In genomic region chr1:121007748-121008147, GRCh38 we compare ENCODE assay signal across 8 cellular contexts.
A peak's percentile ranks its signal among the peaks of the same experiment; 100 is the strongest.
DNase-seq lines count a peak whose midpoint lies in the region; ATAC-seq and TF ChIP-seq lines count a peak whose summit lies in the region.
"Not testable (repeated sequence)": the region's sequence is repeated elsewhere in the genome, so short reads cannot be mapped to it uniquely, and the experiment has no call there.

No MANE protein-coding gene starts in this region.

- not testable (repeated sequence) for H3K4me2 ChIP-seq in neural progenitor cell

- TF ChIP-seq CTCF in CD14-positive monocyte (IDR thresholded peaks at IDR 0.05); GM13977 (IDR thresholded peaks at IDR 0.05; ENCODE audit: extremely low read depth, insufficient read depth, missing control alignments); glutamatergic neuron (IDR thresholded peaks at IDR 0.05; ENCODE audit: partially characterized antibody, unreplicated experiment); neural progenitor cell (IDR thresholded peaks at IDR 0.05); thoracic aorta (IDR thresholded peaks at IDR 0.05): not testable (repeated sequence)

- not testable (repeated sequence) for H3F3A ChIP-seq in neural progenitor cell (ENCODE audit: low read depth)

- not testable (repeated sequence) for H4K20me1 ChIP-seq in neural progenitor cell (ENCODE audit: low read depth)

- not testable (repeated sequence) for H3K36me3 Mint-ChIP-seq in CD14-positive monocyte; T-helper 2 cell treated with Interferon-gamma antibody and Interleukin-4, amounts not matched to agents 5 μg/mL and 100 μg/mL, for 36 hours (ENCODE audit: low read depth); activated T-cell treated with anti-CD3 and anti-CD28 coated beads, Interleukin-2, amount 50 U/mL, for 24 hours (ENCODE audit: low read depth); activated naive CD8-positive, alpha-beta T cell treated with anti-CD3 and anti-CD28 coated beads, Interleukin-2, amount 50 U/mL, for 24 hours (ENCODE audit: low read depth); glutamatergic neuron (ENCODE audit: unreplicated experiment); neural progenitor cell

- H3K27me3 ChIP-seq in neural progenitor cell; thoracic aorta (replicated peaks; ENCODE audit: insufficient read depth): not testable (repeated sequence)

- not testable (repeated sequence) for H2AFZ ChIP-seq in neural progenitor cell (replicated peaks)

- not testable (repeated sequence) for H3K9me3 ChIP-seq in neural progenitor cell (ENCODE audit: low read depth); thoracic aorta

- H3K27me3 Mint-ChIP-seq in CD14-positive monocyte (ENCODE audit: low read depth in 3 of 3) (peaks cover 25 to 29% (median 27%) of the 10 kb centered on the region in 3 donors), neural progenitor cell (ENCODE audit: insufficient read depth, low read depth) (peaks cover 14% of the 10 kb centered on the region)
- H3K27me3 Mint-ChIP-seq in T-helper 2 cell treated with Interferon-gamma antibody and Interleukin-4, amounts not matched to agents 5 μg/mL and 100 μg/mL, for 36 hours (ENCODE audit: low read depth), result peaks cover 16% of the 10 kb centered on the region
- peaks cover 19% of the 10 kb centered on the region for H3K27me3 Mint-ChIP-seq in activated T-cell treated with anti-CD3 and anti-CD28 coated beads, Interleukin-2, amount 50 U/mL, for 24 hours
- H3K27me3 Mint-ChIP-seq in activated naive CD8-positive, alpha-beta T cell treated with anti-CD3 and anti-CD28 coated beads, Interleukin-2, amount 50 U/mL, for 24 hours; glutamatergic neuron (ENCODE audit: unreplicated experiment): not testable (repeated sequence)

- H3K4me3 Mint-ChIP-seq in CD14-positive monocyte (peak overlapping the region; percentile 81 to 87), glutamatergic neuron (ENCODE audit: unreplicated experiment) (peak overlapping the region; percentile 70), neural progenitor cell (peak overlapping the region; percentile 64)
- peak overlapping the region; percentile 49 for H3K4me3 Mint-ChIP-seq in T-helper 2 cell treated with Interferon-gamma antibody and Interleukin-4, amounts not matched to agents 5 μg/mL and 100 μg/mL, for 36 hours
- H3K4me3 Mint-ChIP-seq in activated T-cell treated with anti-CD3 and anti-CD28 coated beads, Interleukin-2, amount 50 U/mL, for 24 hours, result peak overlapping the region; percentile 67
- peak overlapping the region; percentile 77 for H3K4me3 Mint-ChIP-seq in activated naive CD8-positive, alpha-beta T cell treated with anti-CD3 and anti-CD28 coated beads, Interleukin-2, amount 50 U/mL, for 24 hours

- not testable (repeated sequence) for H3K36me3 ChIP-seq in neural progenitor cell, thoracic aorta

- DNase-seq in CD14-positive monocyte (ENCODE audit: low spot score); T-helper 2 cell treated with Interferon-gamma antibody and Interleukin-4, amounts not matched to agents 5 μg/mL and 100 μg/mL, for 36 hours (ENCODE audit: low spot score); activated T-cell treated with anti-CD3 and anti-CD28 coated beads, Interleukin-2, amount 50 U/mL, for 24 hours; activated naive CD8-positive, alpha-beta T cell treated with anti-CD3 and anti-CD28 coated beads, Interleukin-2, amount 50 U/mL, for 24 hours; glutamatergic neuron; neural progenitor cell (ENCODE audit: low spot score); thoracic aorta (ENCODE audit: low spot score): not testable (repeated sequence)
- DNase-seq in GM13977 (ENCODE audit: low spot score), result peak; percentile 0

- H3K9ac ChIP-seq in neural progenitor cell, result not testable (repeated sequence)

- peaks cover 20% of the 10 kb centered on the region for H3K4me1 Mint-ChIP-seq in CD14-positive monocyte
- H3K4me1 Mint-ChIP-seq in T-helper 2 cell treated with Interferon-gamma antibody and Interleukin-4, amounts not matched to agents 5 μg/mL and 100 μg/mL, for 36 hours (ENCODE audit: low read depth), result peaks cover 11% of the 10 kb centered on the region
- H3K4me1 Mint-ChIP-seq in activated T-cell treated with anti-CD3 and anti-CD28 coated beads, Interleukin-2, amount 50 U/mL, for 24 hours (ENCODE audit: low read depth), result peaks cover 16% of the 10 kb centered on the region
- H3K4me1 Mint-ChIP-seq in activated naive CD8-positive, alpha-beta T cell treated with anti-CD3 and anti-CD28 coated beads, Interleukin-2, amount 50 U/mL, for 24 hours, result peaks cover 14% of the 10 kb centered on the region
- not testable (repeated sequence) for H3K4me1 Mint-ChIP-seq in glutamatergic neuron (ENCODE audit: low read depth, unreplicated experiment); neural progenitor cell

- intact Hi-C loops in CD14-positive monocyte (cut with micrococcal nuclease), result not testable (repeated sequence)

- ATAC-seq in activated naive CD8-positive, alpha-beta T cell treated with anti-CD3 and anti-CD28 coated beads, Interleukin-2, amount 50 U/mL, for 24 hours; thoracic aorta (ENCODE audit: insufficient number of reproducible peaks, low FRiP score, low read depth): not testable (repeated sequence)

- in situ Hi-C loops in GM13977 (cut with MboI; ENCODE audit: low pct_unique_long_range_greater_than_20kb, low sequenced_read_pairs, unreplicated experiment), result not testable (repeated sequence)

- not testable (repeated sequence) for H3K27ac ChIP-seq in neural progenitor cell, thoracic aorta

- not testable (repeated sequence) for H3K4me3 ChIP-seq in neural progenitor cell
- H3K4me3 ChIP-seq in thoracic aorta, result peak overlapping the region; percentile 59

- not testable (repeated sequence) for H3K27ac Mint-ChIP-seq in CD14-positive monocyte; T-helper 2 cell treated with Interferon-gamma antibody and Interleukin-4, amounts not matched to agents 5 μg/mL and 100 μg/mL, for 36 hours; activated T-cell treated with anti-CD3 and anti-CD28 coated beads, Interleukin-2, amount 50 U/mL, for 24 hours; activated naive CD8-positive, alpha-beta T cell treated with anti-CD3 and anti-CD28 coated beads, Interleukin-2, amount 50 U/mL, for 24 hours; glutamatergic neuron (ENCODE audit: unreplicated experiment); neural progenitor cell

- H3K79me2 ChIP-seq in neural progenitor cell (ENCODE audit: low read depth), result not testable (repeated sequence)

- H3K4me1 ChIP-seq in neural progenitor cell, result not testable (repeated sequence)
- H3K4me1 ChIP-seq in thoracic aorta (ENCODE audit: control insufficient read depth in 1 of 2, low read depth in 2 of 2), result peaks cover 0 to 11% of the 10 kb centered on the region in 2 donors

- not testable (repeated sequence) for H3K9me3 Mint-ChIP-seq in CD14-positive monocyte; T-helper 2 cell treated with Interferon-gamma antibody and Interleukin-4, amounts not matched to agents 5 μg/mL and 100 μg/mL, for 36 hours; activated T-cell treated with anti-CD3 and anti-CD28 coated beads, Interleukin-2, amount 50 U/mL, for 24 hours; activated naive CD8-positive, alpha-beta T cell treated with anti-CD3 and anti-CD28 coated beads, Interleukin-2, amount 50 U/mL, for 24 hours; glutamatergic neuron (ENCODE audit: unreplicated experiment); neural progenitor cell
